Comparison of ENCODE assay signal across 8 cellular contexts in genomic region chr1:31605908-31606427, GRCh38. TPM values are rescaled to one million over a fixed set of nuclear protein-coding genes. Genes with fewer than 3 reads are reported as not detected.
DNase-seq lines count a peak whose midpoint lies in the region; ATAC-seq lines count a peak whose summit lies in the region.

No MANE protein-coding gene starts in this region.

- ATAC-seq in GM19023 (IDR thresholded peaks at IDR 0.05; ENCODE audit: unreplicated experiment) (peak; percentile 76), HG02840 (IDR thresholded peaks at IDR 0.05; ENCODE audit: low FRiP score, unreplicated experiment) (peak; percentile 95)

- no peak overlapping the region for H3K4me3 ChIP-seq in skeletal muscle cell (ENCODE audit: low read depth, low read length)

- peak; percentile 95 for DNase-seq in SIG-M5 treated with dmso at 0.1 percent for 504 hours (lab: John Stamatoyannopoulos, UW; ENCODE audit: unreplicated experiment)
- DNase-seq in skeletal muscle cell (ENCODE audit: low read depth), result peak; percentile 71
- DNase-seq in GOT3 (lab: John Stamatoyannopoulos, UW), result no peak
- DNase-seq in HPDE6-E6E7 (ENCODE audit: extremely low spot score), result no peak
- DNase-seq in mucosa of gallbladder (ENCODE audit: low spot score), result no peak
- DNase-seq in AG08395 (ENCODE audit: low spot score), result no peak

RNA-seq across cellular contexts. Expression of gene HCRTR1, which starts 11.5 kb away (rescaled TPM):
- not detected for total RNA-seq in mucosa of gallbladder

RNA-seq across cellular contexts. Expression of gene TINAGL1, which starts 29.7 kb away (rescaled TPM):
- 169 TPM for total RNA-seq in mucosa of gallbladder

RNA-seq across cellular contexts. Expression of gene PEF1, which starts 38.7 kb away (rescaled TPM):
- total RNA-seq in mucosa of gallbladder, result 66.3 TPM

Comparison
In these comparisons a context has a peak if more than half of its experiments do, and no peak if none do; other contexts are left out.
1. DNase-seq: peak in SIG-M5 treated with dmso at 0.1 percent for 504 hours (single experiment) and skeletal muscle cell (single experiment); none in GOT3 (single experiment), HPDE6-E6E7 (single experiment), mucosa of gallbladder (single experiment) and AG08395 (single experiment).